Comparison of ENCODE assay signal across 20 cellular contexts in the genomic region with DNA sequence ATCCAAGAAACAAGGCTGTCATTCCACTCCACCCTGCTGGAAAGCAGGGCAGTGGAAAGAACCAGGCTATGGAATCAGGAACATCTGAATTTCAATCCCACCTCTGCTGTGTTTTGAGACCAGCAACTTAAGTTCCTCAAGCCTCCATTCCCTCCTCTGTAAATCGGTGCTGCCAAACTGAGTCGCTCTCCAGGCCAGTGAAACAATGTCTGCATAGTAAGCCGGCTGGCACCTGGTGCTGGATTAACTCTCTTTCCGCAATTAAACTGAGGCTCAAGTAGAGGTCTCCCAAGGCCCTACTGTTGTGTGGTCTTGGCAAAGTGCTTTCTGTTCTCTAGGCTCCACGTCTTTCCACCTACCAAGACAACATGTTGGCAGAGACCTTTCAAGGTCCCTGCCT.
DNase-seq lines count a peak whose midpoint lies in the region; ATAC-seq and TF ChIP-seq lines count a peak whose summit lies in the region.
"Had no signal": no experiment of that assay in that cellular context is flagged by ENCODE, and none has a peak within 500 bp of the region (broad histone marks: within the 10 kb centered on the region; RNA-seq: fewer than 3 reads in every experiment).

No MANE protein-coding gene starts in this region.

- no peak overlapping the region for H3T11ph ChIP-seq in H9 (ENCODE audit: low read length)

- TF ChIP-seq CTCF in H9 (conservative IDR thresholded peaks at IDR 0.05), result no peak
- TF ChIP-seq CTCF in dorsolateral prefrontal cortex (IDR thresholded peaks at IDR 0.05 in 54 of 56, conservative IDR thresholded peaks at IDR 0.05 in 2 of 56; ENCODE audit: low read depth in 1 of 56, partially characterized antibody in 56 of 56), result no peak
- TF ChIP-seq CTCF in neural progenitor cell (IDR thresholded peaks at IDR 0.05), result no peak

- H3K27ac Mint-ChIP-seq in H9, result peak overlapping the region; percentile 61 to 94 (median 62); a peak in 5 of 7 replicates
- no peak overlapping the region for H3K27ac Mint-ChIP-seq in neural progenitor cell
- H3K27ac Mint-ChIP-seq: activated naive CD4-positive, alpha-beta T cell treated with anti-CD3 and anti-CD28 coated beads, Interleukin-2, amount 50 U/mL, for 24 hours had no signal

- no peak overlapping the region for H3K18ac ChIP-seq in H9 (ENCODE audit: insufficient read length, low read depth, low read length)

- H3K4me1 Mint-ChIP-seq in H9, result peaks cover 73 to 83% of the 10 kb centered on the region in 2 experiments
- H3K4me1 Mint-ChIP-seq in neural progenitor cell, result peaks cover 63% of the 10 kb centered on the region

- H2BK12ac ChIP-seq in H9 (ENCODE audit: insufficient read length, low read depth, low read length), result no peak overlapping the region

- H3K4me1 ChIP-seq in H9 (ENCODE audit: insufficient read depth, low read length), result peaks cover 12% of the 10 kb centered on the region; the same call in 1 of the 2 replicates
- H3K4me1 ChIP-seq in neural progenitor cell, result peaks cover 40% of the 10 kb centered on the region
- H3K4me1 ChIP-seq in effector memory CD4-positive, alpha-beta T cell (ENCODE audit: control insufficient read depth, insufficient read depth, low read length, poor library complexity, severe bottlenecking), result no peaks in the 10 kb centered on the region

- H2BK120ac ChIP-seq in H9 (ENCODE audit: low read depth, low read length, poor library complexity, severe bottlenecking), result no peak overlapping the region

- H3K9ac ChIP-seq in H9 (ENCODE audit: extremely low read depth, insufficient read length, low read length), result no peak overlapping the region
- H3K9ac ChIP-seq in neural progenitor cell, result no peak overlapping the region

- no peaks in the 10 kb centered on the region for H3K23me2 ChIP-seq in H9 (ENCODE audit: insufficient read length, low read depth, low read length, poor library complexity, severe bottlenecking)

- no peak overlapping the region for H2AK5ac ChIP-seq in H9 (ENCODE audit: insufficient read length, low read length)

- H3K9me3 Mint-ChIP-seq in H9 (no peaks in the 10 kb centered on the region), neural progenitor cell (no peaks in the 10 kb centered on the region)
- H3K9me3 Mint-ChIP-seq: activated naive CD4-positive, alpha-beta T cell treated with anti-CD3 and anti-CD28 coated beads, Interleukin-2, amount 50 U/mL, for 24 hours; CD4-positive, CD25-positive, alpha-beta regulatory T cell had no signal

- no peaks in the 10 kb centered on the region for H3K27me3 ChIP-seq in H9 (ENCODE audit: insufficient read depth, low read length)
- H3K27me3 ChIP-seq in dorsolateral prefrontal cortex, result no peaks in the 10 kb centered on the region
- no peaks in the 10 kb centered on the region for H3K27me3 ChIP-seq in neural progenitor cell
- H3K27me3 ChIP-seq in effector memory CD4-positive, alpha-beta T cell (replicated peaks; ENCODE audit: control insufficient read depth, insufficient read depth, low read length, poor library complexity, severe bottlenecking), result no peaks in the 10 kb centered on the region
- H3K27me3 ChIP-seq: right lobe of liver, thyroid gland had no signal

- no peak overlapping the region for H2BK15ac ChIP-seq in H9 (ENCODE audit: low read depth, low read length)

- H3K9me3 ChIP-seq in H9 (ENCODE audit: control insufficient read depth, low read depth, low read length) (no peaks in the 10 kb centered on the region), neural progenitor cell (ENCODE audit: low read depth) (no peaks in the 10 kb centered on the region)
- no peaks in the 10 kb centered on the region for H3K9me3 ChIP-seq in effector memory CD4-positive, alpha-beta T cell (ENCODE audit: control insufficient read depth, low read length)
- H3K9me3 ChIP-seq: lower lobe of right lung, right lobe of liver, thyroid gland had no signal

- no peak overlapping the region for H2AFZ ChIP-seq in H9 (ENCODE audit: low read length)
- H2AFZ ChIP-seq in neural progenitor cell (replicated peaks), result no peak overlapping the region

- H3K27ac ChIP-seq in H9 (ENCODE audit: insufficient read length, low read depth, low read length), result no peak overlapping the region
- peak overlapping the region in 56 of 59 donors; percentile 5 to 95 (median 72) for H3K27ac ChIP-seq in dorsolateral prefrontal cortex
- no peak overlapping the region for H3K27ac ChIP-seq in neural progenitor cell
- no peak overlapping the region for H3K27ac ChIP-seq in effector memory CD4-positive, alpha-beta T cell (ENCODE audit: insufficient read depth, low read length, poor library complexity, severe bottlenecking)
- H3K27ac ChIP-seq: lower lobe of right lung, right lobe of liver, thyroid gland had no signal

- H3K4me2 ChIP-seq in H9 (ENCODE audit: insufficient read depth, insufficient read length, low read length), result no peak overlapping the region
- peak overlapping the region; percentile 42 for H3K4me2 ChIP-seq in neural progenitor cell

- H4K20me1 ChIP-seq in H9 (ENCODE audit: control insufficient read depth, insufficient read depth, insufficient read length), result no peaks in the 10 kb centered on the region
- peaks cover 100% of the 10 kb centered on the region for H4K20me1 ChIP-seq in neural progenitor cell (ENCODE audit: low read depth)

- no peaks in the 10 kb centered on the region for H3K36me3 ChIP-seq in neural progenitor cell
- H3K36me3 ChIP-seq in effector memory CD4-positive, alpha-beta T cell (ENCODE audit: control insufficient read depth, insufficient read depth, low read length), result no peaks in the 10 kb centered on the region
- H3K36me3 ChIP-seq: lower lobe of right lung, right lobe of liver, thyroid gland had no signal

- H3K36me3 Mint-ChIP-seq in H9 (ENCODE audit: insufficient read depth in 1 of 3, low read depth in 3 of 3) (peaks cover 2 to 36% (median 25%) of the 10 kb centered on the region in 3 experiments; a peak in 6 of 7 replicates), neural progenitor cell (peaks cover 20% of the 10 kb centered on the region)

- no peak overlapping the region for H4K5ac ChIP-seq in H9 (ENCODE audit: insufficient read length, low read depth, low read length)

- H4K8ac ChIP-seq in H9 (replicated peaks; ENCODE audit: insufficient read length, low read depth, low read length), result no peak overlapping the region

- H3K79me2 ChIP-seq in H9 (ENCODE audit: insufficient read depth, low read length) (peaks cover 7% of the 10 kb centered on the region; the same call in 1 of the 2 replicates), neural progenitor cell (ENCODE audit: low read depth) (peaks cover 95% of the 10 kb centered on the region)

- H3K23ac ChIP-seq in H9 (ENCODE audit: insufficient read length, low read depth, low read length), result no peak overlapping the region

- H2BK5ac ChIP-seq in H9 (ENCODE audit: insufficient read length, low read length), result no peak overlapping the region

- ATAC-seq in activated CD4-positive, CD25-positive, alpha-beta regulatory T cell treated with anti-CD3 and anti-CD28 coated beads, Interleukin-2, amount 50 U/mL, for 24 hours, result no peak
- no peak for ATAC-seq in HG03025 (IDR thresholded peaks at IDR 0.05; ENCODE audit: low FRiP score, unreplicated experiment)
- ATAC-seq: lower lobe of right lung, right lobe of liver had no signal

- peak; percentile 47 for DNase-seq in Ammon's horn (ENCODE audit: low spot score)
- no peak for DNase-seq in H9
- DNase-seq in dorsolateral prefrontal cortex, result no peak
- peak; percentile 43 for DNase-seq in neural progenitor cell (ENCODE audit: low spot score)
- no peak for DNase-seq in C1 segment of cervical spinal cord (lab: John Stamatoyannopoulos, UW)
- no peak for DNase-seq in effector memory CD4-positive, alpha-beta T cell
- DNase-seq: ACHN; activated CD4-positive, alpha-beta T cell treated with anti-CD3 and anti-CD28 coated beads, Interleukin-2, amount 50 U/mL, for 4 hours; activated T-cell treated with anti-CD3 and anti-CD28 coated beads, Interleukin-2, amount 50 U/mL, for 1 hour; CD4-positive, CD25-positive, alpha-beta regulatory T cell; H7; head of caudate nucleus; lower lobe of right lung; NCI-H1694; NCI-H748 treated with DMSO at 0.1 percent for 48 hours; right lobe of liver; thyroid gland had no signal

- no CpG with 5 or more reads among the region's 5 CpGs for WGBS in H9 (ENCODE audit: extremely low coverage, insufficient read length, low lambda C conversion rate)

- H3K27me3 Mint-ChIP-seq in H9 (ENCODE audit: low read depth), result no peaks in the 10 kb centered on the region; the same call in 1 of the 2 replicates
- H3K27me3 Mint-ChIP-seq in neural progenitor cell (ENCODE audit: insufficient read depth, low read depth), result no peaks in the 10 kb centered on the region
- H3K27me3 Mint-ChIP-seq: activated naive CD4-positive, alpha-beta T cell treated with anti-CD3 and anti-CD28 coated beads, Interleukin-2, amount 50 U/mL, for 24 hours; CD4-positive, CD25-positive, alpha-beta regulatory T cell had no signal

- H3K4me3 Mint-ChIP-seq in H9 (no peak overlapping the region), neural progenitor cell (no peak overlapping the region)
- H3K4me3 Mint-ChIP-seq: activated naive CD4-positive, alpha-beta T cell treated with anti-CD3 and anti-CD28 coated beads, Interleukin-2, amount 50 U/mL, for 24 hours had no signal

- no peak overlapping the region for H3K4ac ChIP-seq in H9 (ENCODE audit: low read depth, low read length)

- no peak overlapping the region for H3K14ac ChIP-seq in H9 (ENCODE audit: insufficient read depth, low read length)

- H3K56ac ChIP-seq in H9 (ENCODE audit: insufficient read length, low read depth, low read length), result no peak overlapping the region

- H4K91ac ChIP-seq in H9 (ENCODE audit: insufficient read length, low read depth, low read length), result no peak overlapping the region

- H3F3A ChIP-seq in neural progenitor cell (ENCODE audit: low read depth), result peaks cover 3% of the 10 kb centered on the region

- H3K4me3 ChIP-seq in dorsolateral prefrontal cortex (no peak overlapping the region), neural progenitor cell (no peak overlapping the region)
- H3K4me3 ChIP-seq in effector memory CD4-positive, alpha-beta T cell (ENCODE audit: insufficient read depth, low read depth, low read length, poor library complexity, severe bottlenecking), result no peak overlapping the region
- H3K4me3 ChIP-seq: lower lobe of right lung, right lobe of liver, thyroid gland had no signal

- intact Hi-C loops in dorsolateral prefrontal cortex (cut with DNase I), result no loop called here

- H3K79me1 ChIP-seq in H9 (ENCODE audit: insufficient read depth, low read depth, low read length, poor library complexity, severe bottlenecking), result peaks cover 7% of the 10 kb centered on the region

- no peak overlapping the region for H2BK20ac ChIP-seq in H9 (ENCODE audit: low read depth, low read length, poor library complexity, severe bottlenecking)

Comparison
In these comparisons a context has a peak if more than half of its experiments do, and no peak if none do; other contexts are left out.
1. DNase-seq: peak in Ammon's horn (single experiment) and neural progenitor cell (single experiment); none in H9 (single experiment), dorsolateral prefrontal cortex (0 of 10), C1 segment of cervical spinal cord (0 of 14) and effector memory CD4-positive, alpha-beta T cell (0 of 3).
2. H3K27ac ChIP-seq: peak in dorsolateral prefrontal cortex (56 of 59); none in H9 (single experiment), neural progenitor cell (single experiment) and effector memory CD4-positive, alpha-beta T cell (single experiment).